ENCODE assay signal across 17 cellular contexts in genomic region chr13:24192811-24193162, GRCh38. TPM values are rescaled to one million over a fixed set of nuclear protein-coding genes. Genes with fewer than 3 reads are reported as not detected.
DNase-seq lines count a peak whose midpoint lies in the region; ATAC-seq and TF ChIP-seq lines count a peak whose summit lies in the region.
"Had no signal": no experiment of that assay in that cellular context is flagged by ENCODE, and none has a peak within 500 bp of the region (broad histone marks: within the 10 kb centered on the region; RNA-seq: fewer than 3 reads in every experiment).

No MANE protein-coding gene starts in this region.

- H3K79me1 ChIP-seq in H9 (ENCODE audit: insufficient read depth, low read depth, low read length, poor library complexity, severe bottlenecking): no peaks in the 10 kb centered on the region

- no peak overlapping the region for H3K56ac ChIP-seq in H9 (ENCODE audit: insufficient read length, low read depth, low read length)

- H3K79me2 ChIP-seq in H9 (ENCODE audit: insufficient read depth, low read length): peaks cover 2% of the 10 kb centered on the region; the same call in 1 of the 2 replicates

- no peak overlapping the region for H3K23ac ChIP-seq in H9 (ENCODE audit: insufficient read length, low read depth, low read length)

- H3K36me3 Mint-ChIP-seq in H9 (ENCODE audit: insufficient read depth in 1 of 3, low read depth in 3 of 3): peaks cover 0 to 16% (median 13%) of the 10 kb centered on the region in 3 experiments; a peak in 5 of 7 replicates
- H3K36me3 Mint-ChIP-seq in stimulated activated effector memory CD8-positive, alpha-beta T cell treated with anti-CD3 and anti-CD28 coated beads, Interleukin-12 subunit alpha, Interleukin-12 subunit beta, amount 100 ng/mL, for 72 hours: no peaks in the 10 kb centered on the region

- no peak overlapping the region for H2BK120ac ChIP-seq in H9 (ENCODE audit: low read depth, low read length, poor library complexity, severe bottlenecking)

- no peaks in the 10 kb centered on the region for H3K27me3 ChIP-seq in H9 (ENCODE audit: insufficient read depth, low read length)
- no peaks in the 10 kb centered on the region for H3K27me3 ChIP-seq in lower lobe of right lung (ENCODE audit: low read depth)

- peaks cover 7 to 10% of the 10 kb centered on the region in 2 experiments for H3K9me3 Mint-ChIP-seq in H9
- H3K9me3 Mint-ChIP-seq in stimulated activated effector memory CD8-positive, alpha-beta T cell treated with anti-CD3 and anti-CD28 coated beads, Interleukin-12 subunit alpha, Interleukin-12 subunit beta, amount 100 ng/mL, for 72 hours: no peaks in the 10 kb centered on the region
- H3K9me3 Mint-ChIP-seq: HFFc6 had no signal

- no peaks in the 10 kb centered on the region for H3K27me3 Mint-ChIP-seq in H9 (ENCODE audit: low read depth)
- H3K27me3 Mint-ChIP-seq: CD4-positive, alpha-beta T cell had no signal

- H2AK5ac ChIP-seq in H9 (ENCODE audit: insufficient read length, low read length): no peak overlapping the region

- no peak overlapping the region; the same call in 1 of the 2 replicates for H3K14ac ChIP-seq in H9 (ENCODE audit: insufficient read depth, low read length)

- no peak overlapping the region for H3K4me3 ChIP-seq in lower lobe of right lung

- WGBS in H9 (ENCODE audit: extremely low coverage, insufficient read length, low lambda C conversion rate): no CpG with 5 or more reads among the region's 1 CpG

- H4K8ac ChIP-seq in H9 (replicated peaks; ENCODE audit: insufficient read length, low read depth, low read length): no peak overlapping the region

- no peak overlapping the region for H2BK15ac ChIP-seq in H9 (ENCODE audit: low read depth, low read length)

- no peak overlapping the region for H2BK5ac ChIP-seq in H9 (ENCODE audit: insufficient read length, low read length)

- H3K4me1 ChIP-seq in H9 (ENCODE audit: insufficient read depth, low read length) (peaks cover 6% of the 10 kb centered on the region; the same call in 1 of the 2 replicates), lower lobe of right lung (peaks cover 9% of the 10 kb centered on the region)

- peak overlapping the region; percentile 14 for H3K18ac ChIP-seq in H9 (ENCODE audit: insufficient read length, low read depth, low read length)

- DNase-seq in H9: no peak
- no peak for DNase-seq in lower lobe of right lung
- DNase-seq in stimulated activated effector memory CD8-positive, alpha-beta T cell treated with anti-CD3 and anti-CD28 coated beads, Interleukin-12 subunit alpha, Interleukin-12 subunit beta, amount 100 ng/mL, for 72 hours (ENCODE audit: low spot score in 2 of 2): no peak
- DNase-seq in mesenteric fat pad (ENCODE audit: low spot score): no peak
- DNase-seq: CD4-positive, alpha-beta T cell; GF-D8; HFFc6; IMR-90; NCI-H1105; NCI-H1694 treated with DMSO at 0.1 percent for 48 hours; NCI-H446; NCI-H748 treated with DMSO at 0.1 percent for 48 hours; RPMI8226; SIG-M5 had no signal

- H3K4me3 Mint-ChIP-seq in H9: no peak overlapping the region
- H3K4me3 Mint-ChIP-seq in stimulated activated effector memory CD8-positive, alpha-beta T cell treated with anti-CD3 and anti-CD28 coated beads, Interleukin-12 subunit alpha, Interleukin-12 subunit beta, amount 100 ng/mL, for 72 hours: no peak overlapping the region
- H3K4me3 Mint-ChIP-seq: CD4-positive, alpha-beta T cell; HFFc6 had no signal

- no peaks in the 10 kb centered on the region for H3K23me2 ChIP-seq in H9 (ENCODE audit: insufficient read length, low read depth, low read length, poor library complexity, severe bottlenecking)

- TF ChIP-seq CTCF in H9 (conservative IDR thresholded peaks at IDR 0.05): no peak
- TF ChIP-seq CTCF in VCaP (conservative IDR thresholded peaks at IDR 0.05): no peak
- no peak for TF ChIP-seq CTCF in lower lobe of right lung (IDR thresholded peaks at IDR 0.05)

- peak overlapping the region in 2 of 3 experiments; percentile 7 to 23; a peak in 3 of 7 replicates for H3K27ac Mint-ChIP-seq in H9
- peak overlapping the region; percentile 60 for H3K27ac Mint-ChIP-seq in stimulated activated effector memory CD8-positive, alpha-beta T cell treated with anti-CD3 and anti-CD28 coated beads, Interleukin-12 subunit alpha, Interleukin-12 subunit beta, amount 100 ng/mL, for 72 hours
- H3K27ac Mint-ChIP-seq: CD4-positive, alpha-beta T cell; HFFc6 had no signal

- ATAC-seq in lower lobe of right lung (peak; percentile 33 to 52), GM21526 (IDR thresholded peaks at IDR 0.05; ENCODE audit: low FRiP score, unreplicated experiment) (no peak), HG03095 (IDR thresholded peaks at IDR 0.05; ENCODE audit: unreplicated experiment) (no peak)
- ATAC-seq in stimulated activated effector memory CD8-positive, alpha-beta T cell treated with anti-CD3 and anti-CD28 coated beads, Interleukin-12 subunit alpha, Interleukin-12 subunit beta, amount 100 ng/mL, for 72 hours: no peak

- H4K5ac ChIP-seq in H9 (ENCODE audit: insufficient read length, low read depth, low read length): no peak overlapping the region

- no peaks in the 10 kb centered on the region for H3K9me3 ChIP-seq in H9 (ENCODE audit: control insufficient read depth, low read depth, low read length)
- no peaks in the 10 kb centered on the region for H3K9me3 ChIP-seq in lower lobe of right lung

- intact Hi-C loops in lower lobe of right lung (cut with DNase I): no loop called here

- peaks cover 21 to 22% of the 10 kb centered on the region in 2 experiments for H3K4me1 Mint-ChIP-seq in H9
- peaks cover 16% of the 10 kb centered on the region for H3K4me1 Mint-ChIP-seq in stimulated activated effector memory CD8-positive, alpha-beta T cell treated with anti-CD3 and anti-CD28 coated beads, Interleukin-12 subunit alpha, Interleukin-12 subunit beta, amount 100 ng/mL, for 72 hours

- no peak overlapping the region for H2AFZ ChIP-seq in H9 (ENCODE audit: low read length)

- no peak overlapping the region for H4K91ac ChIP-seq in H9 (ENCODE audit: insufficient read length, low read depth, low read length)

- H4K20me1 ChIP-seq in H9 (ENCODE audit: control insufficient read depth, insufficient read depth, insufficient read length): no peaks in the 10 kb centered on the region

- H3T11ph ChIP-seq in H9 (ENCODE audit: low read length): no peak overlapping the region

- H3K36me3 ChIP-seq in lower lobe of right lung: no peaks in the 10 kb centered on the region

- H3K4ac ChIP-seq in H9 (ENCODE audit: low read depth, low read length): no peak overlapping the region

- H2BK20ac ChIP-seq in H9 (ENCODE audit: low read depth, low read length, poor library complexity, severe bottlenecking): no peak overlapping the region

- H3K9ac ChIP-seq in H9 (ENCODE audit: extremely low read depth, insufficient read length, low read length): no peak overlapping the region

- H2BK12ac ChIP-seq in H9 (ENCODE audit: insufficient read length, low read depth, low read length): no peak overlapping the region

- H3K27ac ChIP-seq in H9 (ENCODE audit: insufficient read length, low read depth, low read length) (no peak overlapping the region), VCaP (peak overlapping the region; percentile 79), lower lobe of right lung (no peak overlapping the region)

- no peak overlapping the region for H3K4me2 ChIP-seq in H9 (ENCODE audit: insufficient read depth, insufficient read length, low read length)

RNA-seq across cellular contexts. Expression of gene SPATA13, which starts 32.3 kb away (rescaled TPM):
- total RNA-seq in H9 (2021): 12.6 and 14.1 TPM in 2 replicates
- total RNA-seq in lower lobe of right lung: 44.2 TPM
- total RNA-seq in mesenteric fat pad: 11.6 TPM

Comparison
In these comparisons a context has a peak if more than half of its experiments do, and no peak if none do; other contexts are left out.
1. ATAC-seq: peak in lower lobe of right lung (2 of 2); none in stimulated activated effector memory CD8-positive, alpha-beta T cell treated with anti-CD3 and anti-CD28 coated beads, Interleukin-12 subunit alpha, Interleukin-12 subunit beta, amount 100 ng/mL, for 72 hours (single experiment), GM21526 (single experiment) and HG03095 (single experiment).